ENCODE assay signal across 1 cellular context in the genomic region with DNA sequence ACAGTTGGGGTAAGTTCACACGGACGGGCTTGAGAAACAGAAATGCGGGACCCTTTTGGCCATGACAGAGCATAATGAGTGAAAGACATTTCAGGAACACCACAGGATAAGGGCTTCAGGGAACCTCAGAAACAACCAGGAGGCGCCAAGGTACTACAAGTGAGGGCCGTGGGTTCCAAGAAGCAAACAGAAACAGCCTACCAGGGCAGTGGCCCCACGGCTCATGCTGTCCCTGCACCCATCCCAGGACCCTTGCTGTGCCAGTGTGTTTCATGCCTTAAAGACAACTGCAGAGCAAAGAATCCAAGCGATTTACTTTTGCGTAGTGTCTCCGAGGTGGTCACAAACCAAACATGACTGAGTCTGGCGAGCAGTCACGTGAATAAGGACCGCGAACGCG.
TF ChIP-seq lines count a peak whose summit lies in the region.

No MANE protein-coding gene starts in this region.

TF ChIP-seq in GM12878, 131 proteins besides CTCF, POLR2A, EP300 and RAD21:
- no peak for TF ChIP-seq PAX8 (IDR thresholded peaks at IDR 0.05)
- peak; percentile 24; the same call in 1 of the 2 replicates for TF ChIP-seq SMC3 (IDR thresholded peaks at IDR 0.05; ENCODE audit: borderline replicate concordance, low read length)
- TF ChIP-seq, protein P1, sequence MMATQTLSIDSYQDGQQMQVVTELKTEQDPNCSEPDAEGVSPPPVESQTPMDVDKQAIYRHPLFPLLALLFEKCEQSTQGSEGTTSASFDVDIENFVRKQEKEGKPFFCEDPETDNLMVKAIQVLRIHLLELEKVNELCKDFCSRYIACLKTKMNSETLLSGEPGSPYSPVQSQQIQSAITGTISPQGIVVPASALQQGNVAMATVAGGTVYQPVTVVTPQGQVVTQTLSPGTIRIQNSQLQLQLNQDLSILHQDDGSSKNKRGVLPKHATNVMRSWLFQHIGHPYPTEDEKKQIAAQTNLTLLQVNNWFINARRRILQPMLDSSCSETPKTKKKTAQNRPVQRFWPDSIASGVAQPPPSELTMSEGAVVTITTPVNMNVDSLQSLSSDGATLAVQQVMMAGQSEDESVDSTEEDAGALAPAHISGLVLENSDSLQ (IDR thresholded peaks at IDR 0.05): no peak
